In the genomic region with DNA sequence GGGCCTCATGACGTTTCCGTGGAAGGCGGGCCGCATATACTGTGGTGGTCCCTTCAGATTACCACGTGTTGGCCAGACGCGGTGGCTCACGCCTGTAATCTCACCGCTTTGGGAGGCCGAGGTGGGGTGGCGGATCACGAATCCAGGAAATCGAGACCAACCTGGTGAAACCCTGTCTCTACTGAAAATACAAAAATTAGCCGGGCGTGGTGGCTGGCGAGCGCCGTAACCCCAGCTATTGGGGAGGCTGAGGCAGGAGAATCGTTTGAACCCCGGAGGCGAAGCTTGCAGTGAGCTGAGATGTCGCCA, we compare ENCODE assay signal across 1 cellular context.
TF ChIP-seq lines count a peak whose summit lies in the region.

No MANE protein-coding gene starts in this region.

TF ChIP-seq in H1, 55 proteins besides CTCF, POLR2A, EP300 and RAD21:
- TF ChIP-seq BCL11A (IDR thresholded peaks at IDR 0.05; ENCODE audit: low read depth in 2 of 2, low read length in 2 of 2) (no peak), NANOG (IDR thresholded peaks at IDR 0.05; ENCODE audit: insufficient read depth, low read depth, low read length, poor library complexity, severe bottlenecking) (no peak), SIX5 (IDR thresholded peaks at IDR 0.05; ENCODE audit: low read depth, low read length) (no peak), TCF12 (IDR thresholded peaks at IDR 0.05; ENCODE audit: low read depth, low read length) (no peak), SP2 (IDR thresholded peaks at IDR 0.05; ENCODE audit: low read length) (no peak), YY1 (IDR thresholded peaks at IDR 0.05; ENCODE audit: low read depth, low read length) (no peak), TEAD4 (IDR thresholded peaks at IDR 0.05; ENCODE audit: low read depth, low read length) (no peak), TBP (IDR thresholded peaks at IDR 0.05; ENCODE audit: low read depth, low read length) (no peak), RXRA (IDR thresholded peaks at IDR 0.05; ENCODE audit: insufficient read depth, low read depth, low read length) (no peak), JUND (IDR thresholded peaks at IDR 0.05; ENCODE audit: low read length) (no peak), SIRT6 (IDR thresholded peaks at IDR 0.05; ENCODE audit: low read length) (no peak), HDAC6 (IDR thresholded peaks at IDR 0.05; ENCODE audit: low read depth, low read length) (no peak), CTBP2 (IDR thresholded peaks at IDR 0.05; ENCODE audit: borderline replicate concordance, insufficient read depth, insufficient read length, low read length) (no peak), CHD2 (IDR thresholded peaks at IDR 0.05; ENCODE audit: low read length) (no peak), CHD1 (IDR thresholded peaks at IDR 0.05; ENCODE audit: low read depth, low read length) (no peak), ZNF274 (IDR thresholded peaks at IDR 0.05; ENCODE audit: borderline replicate concordance, extremely low read depth, low read length) (no peak)
- TF ChIP-seq, protein P1, sequence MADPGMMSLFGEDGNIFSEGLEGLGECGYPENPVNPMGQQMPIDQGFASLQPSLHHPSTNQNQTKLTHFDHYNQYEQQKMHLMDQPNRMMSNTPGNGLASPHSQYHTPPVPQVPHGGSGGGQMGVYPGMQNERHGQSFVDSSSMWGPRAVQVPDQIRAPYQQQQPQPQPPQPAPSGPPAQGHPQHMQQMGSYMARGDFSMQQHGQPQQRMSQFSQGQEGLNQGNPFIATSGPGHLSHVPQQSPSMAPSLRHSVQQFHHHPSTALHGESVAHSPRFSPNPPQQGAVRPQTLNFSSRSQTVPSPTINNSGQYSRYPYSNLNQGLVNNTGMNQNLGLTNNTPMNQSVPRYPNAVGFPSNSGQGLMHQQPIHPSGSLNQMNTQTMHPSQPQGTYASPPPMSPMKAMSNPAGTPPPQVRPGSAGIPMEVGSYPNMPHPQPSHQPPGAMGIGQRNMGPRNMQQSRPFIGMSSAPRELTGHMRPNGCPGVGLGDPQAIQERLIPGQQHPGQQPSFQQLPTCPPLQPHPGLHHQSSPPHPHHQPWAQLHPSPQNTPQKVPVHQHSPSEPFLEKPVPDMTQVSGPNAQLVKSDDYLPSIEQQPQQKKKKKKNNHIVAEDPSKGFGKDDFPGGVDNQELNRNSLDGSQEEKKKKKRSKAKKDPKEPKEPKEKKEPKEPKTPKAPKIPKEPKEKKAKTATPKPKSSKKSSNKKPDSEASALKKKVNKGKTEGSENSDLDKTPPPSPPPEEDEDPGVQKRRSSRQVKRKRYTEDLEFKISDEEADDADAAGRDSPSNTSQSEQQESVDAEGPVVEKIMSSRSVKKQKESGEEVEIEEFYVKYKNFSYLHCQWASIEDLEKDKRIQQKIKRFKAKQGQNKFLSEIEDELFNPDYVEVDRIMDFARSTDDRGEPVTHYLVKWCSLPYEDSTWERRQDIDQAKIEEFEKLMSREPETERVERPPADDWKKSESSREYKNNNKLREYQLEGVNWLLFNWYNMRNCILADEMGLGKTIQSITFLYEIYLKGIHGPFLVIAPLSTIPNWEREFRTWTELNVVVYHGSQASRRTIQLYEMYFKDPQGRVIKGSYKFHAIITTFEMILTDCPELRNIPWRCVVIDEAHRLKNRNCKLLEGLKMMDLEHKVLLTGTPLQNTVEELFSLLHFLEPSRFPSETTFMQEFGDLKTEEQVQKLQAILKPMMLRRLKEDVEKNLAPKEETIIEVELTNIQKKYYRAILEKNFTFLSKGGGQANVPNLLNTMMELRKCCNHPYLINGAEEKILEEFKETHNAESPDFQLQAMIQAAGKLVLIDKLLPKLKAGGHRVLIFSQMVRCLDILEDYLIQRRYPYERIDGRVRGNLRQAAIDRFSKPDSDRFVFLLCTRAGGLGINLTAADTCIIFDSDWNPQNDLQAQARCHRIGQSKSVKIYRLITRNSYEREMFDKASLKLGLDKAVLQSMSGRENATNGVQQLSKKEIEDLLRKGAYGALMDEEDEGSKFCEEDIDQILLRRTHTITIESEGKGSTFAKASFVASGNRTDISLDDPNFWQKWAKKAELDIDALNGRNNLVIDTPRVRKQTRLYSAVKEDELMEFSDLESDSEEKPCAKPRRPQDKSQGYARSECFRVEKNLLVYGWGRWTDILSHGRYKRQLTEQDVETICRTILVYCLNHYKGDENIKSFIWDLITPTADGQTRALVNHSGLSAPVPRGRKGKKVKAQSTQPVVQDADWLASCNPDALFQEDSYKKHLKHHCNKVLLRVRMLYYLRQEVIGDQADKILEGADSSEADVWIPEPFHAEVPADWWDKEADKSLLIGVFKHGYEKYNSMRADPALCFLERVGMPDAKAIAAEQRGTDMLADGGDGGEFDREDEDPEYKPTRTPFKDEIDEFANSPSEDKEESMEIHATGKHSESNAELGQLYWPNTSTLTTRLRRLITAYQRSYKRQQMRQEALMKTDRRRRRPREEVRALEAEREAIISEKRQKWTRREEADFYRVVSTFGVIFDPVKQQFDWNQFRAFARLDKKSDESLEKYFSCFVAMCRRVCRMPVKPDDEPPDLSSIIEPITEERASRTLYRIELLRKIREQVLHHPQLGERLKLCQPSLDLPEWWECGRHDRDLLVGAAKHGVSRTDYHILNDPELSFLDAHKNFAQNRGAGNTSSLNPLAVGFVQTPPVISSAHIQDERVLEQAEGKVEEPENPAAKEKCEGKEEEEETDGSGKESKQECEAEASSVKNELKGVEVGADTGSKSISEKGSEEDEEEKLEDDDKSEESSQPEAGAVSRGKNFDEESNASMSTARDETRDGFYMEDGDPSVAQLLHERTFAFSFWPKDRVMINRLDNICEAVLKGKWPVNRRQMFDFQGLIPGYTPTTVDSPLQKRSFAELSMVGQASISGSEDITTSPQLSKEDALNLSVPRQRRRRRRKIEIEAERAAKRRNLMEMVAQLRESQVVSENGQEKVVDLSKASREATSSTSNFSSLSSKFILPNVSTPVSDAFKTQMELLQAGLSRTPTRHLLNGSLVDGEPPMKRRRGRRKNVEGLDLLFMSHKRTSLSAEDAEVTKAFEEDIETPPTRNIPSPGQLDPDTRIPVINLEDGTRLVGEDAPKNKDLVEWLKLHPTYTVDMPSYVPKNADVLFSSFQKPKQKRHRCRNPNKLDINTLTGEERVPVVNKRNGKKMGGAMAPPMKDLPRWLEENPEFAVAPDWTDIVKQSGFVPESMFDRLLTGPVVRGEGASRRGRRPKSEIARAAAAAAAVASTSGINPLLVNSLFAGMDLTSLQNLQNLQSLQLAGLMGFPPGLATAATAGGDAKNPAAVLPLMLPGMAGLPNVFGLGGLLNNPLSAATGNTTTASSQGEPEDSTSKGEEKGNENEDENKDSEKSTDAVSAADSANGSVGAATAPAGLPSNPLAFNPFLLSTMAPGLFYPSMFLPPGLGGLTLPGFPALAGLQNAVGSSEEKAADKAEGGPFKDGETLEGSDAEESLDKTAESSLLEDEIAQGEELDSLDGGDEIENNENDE (IDR thresholded peaks at IDR 0.05; ENCODE audit: insufficient replicate concordance, low read length): no peak
- TF ChIP-seq, protein P2, sequence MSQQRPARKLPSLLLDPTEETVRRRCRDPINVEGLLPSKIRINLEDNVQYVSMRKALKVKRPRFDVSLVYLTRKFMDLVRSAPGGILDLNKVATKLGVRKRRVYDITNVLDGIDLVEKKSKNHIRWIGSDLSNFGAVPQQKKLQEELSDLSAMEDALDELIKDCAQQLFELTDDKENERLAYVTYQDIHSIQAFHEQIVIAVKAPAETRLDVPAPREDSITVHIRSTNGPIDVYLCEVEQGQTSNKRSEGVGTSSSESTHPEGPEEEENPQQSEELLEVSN (IDR thresholded peaks at IDR 0.05): no peak
